9 cellular contexts compared by ENCODE assay signal in the genomic region with DNA sequence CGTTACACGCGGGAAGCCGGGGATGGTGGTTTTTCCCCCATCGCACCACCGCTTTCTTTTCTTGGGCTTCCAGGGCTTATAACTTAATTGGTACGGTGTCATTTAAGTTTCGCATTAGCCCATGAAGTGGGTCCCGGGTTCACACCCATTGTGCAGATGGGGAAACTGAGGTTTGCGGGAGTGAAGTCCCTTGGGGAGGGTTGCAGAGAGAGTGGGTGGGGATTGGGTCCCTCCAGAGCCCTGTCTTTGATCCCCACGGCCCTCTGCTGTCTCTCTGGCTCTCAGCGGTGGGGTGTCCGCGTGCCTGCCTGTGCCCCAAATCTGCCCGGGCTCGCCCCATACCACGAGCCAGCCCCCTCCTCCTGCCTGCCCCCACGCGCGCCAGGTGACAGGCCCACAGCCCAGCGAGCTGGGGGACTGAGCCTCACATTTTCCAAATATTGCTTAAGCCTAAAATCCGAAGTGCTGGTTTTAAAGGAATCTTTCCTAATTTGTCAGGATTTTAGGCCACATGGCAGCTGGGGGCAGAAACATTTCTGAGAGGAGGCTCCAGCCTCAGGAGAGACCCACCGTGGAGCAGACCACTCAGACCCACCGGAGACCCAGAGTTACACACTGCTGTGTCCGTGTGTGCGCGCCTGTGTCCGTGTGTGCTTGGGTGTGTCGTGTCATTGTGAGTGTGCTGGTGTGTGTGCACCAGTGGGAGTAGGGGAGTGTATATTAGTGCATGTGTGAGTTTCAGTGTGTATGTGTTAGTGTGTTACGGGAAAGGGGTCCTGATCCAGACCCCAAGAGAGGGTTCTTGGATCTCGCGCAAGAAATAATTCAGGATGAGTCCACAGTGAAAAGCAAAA.
DNase-seq lines count a peak whose midpoint lies in the region; TF ChIP-seq lines count a peak whose summit lies in the region.
"Had no signal": no experiment of that assay in that cellular context is flagged by ENCODE, and none has a peak within 500 bp of the region (broad histone marks: within the 10 kb centered on the region; RNA-seq: fewer than 3 reads in every experiment).

No MANE protein-coding gene starts in this region.

- H3K79me2 ChIP-seq in OCI-LY7 (ENCODE audit: insufficient read depth, low read depth, low read length) = no peaks in the 10 kb centered on the region

- H3K27me3 Mint-ChIP-seq in osteocyte (ENCODE audit: unreplicated experiment) = no peaks in the 10 kb centered on the region
- no peaks in the 10 kb centered on the region; the same call in 1 of the 2 replicates for H3K27me3 Mint-ChIP-seq in HFFc6 (ENCODE audit: insufficient read depth)

- CTCF ChIA-PET in A673 (lab: Charles Lee) = no interaction called here
- CTCF ChIA-PET in OCI-LY7 (lab: Charles Lee; ENCODE audit: unreplicated experiment) = no interaction called here

- H3K4me2 ChIP-seq in OCI-LY7 (ENCODE audit: low read length) = peak overlapping the region; percentile 64; the same call in 1 of the 2 replicates

- TF ChIP-seq CTCF in A673 (conservative IDR thresholded peaks at IDR 0.05; ENCODE audit: low read depth, low read length) (no peak), OCI-LY7 (conservative IDR thresholded peaks at IDR 0.05; ENCODE audit: low read length) (no peak), esophagus muscularis mucosa (IDR thresholded peaks at IDR 0.05) (no peak), osteocyte (IDR thresholded peaks at IDR 0.05) (no peak), HFFc6 (IDR thresholded peaks at IDR 0.05) (no peak)

- H3K4me1 ChIP-seq in A673 (ENCODE audit: insufficient read depth, low read length, poor library complexity, severe bottlenecking) (peaks cover 44% of the 10 kb centered on the region), OCI-LY7 (ENCODE audit: insufficient read depth, low read length, poor library complexity, severe bottlenecking) (peaks cover 35% of the 10 kb centered on the region), esophagus muscularis mucosa (peaks cover 39 to 71% (median 57%) of the 10 kb centered on the region in 4 donors)

- intact Hi-C loops in A673 (cut with micrococcal nuclease; ENCODE audit: unreplicated experiment) = loop anchor here (5.0 to 10.0 kb wide), 2 partner anchors 145 to 193 kb away; no protein-coding TSS in a partner anchor
- intact Hi-C loops in OCI-LY7 (cut with micrococcal nuclease; ENCODE audit: unreplicated experiment) = no loop called here
- intact Hi-C loops in esophagus muscularis mucosa (cut with DNase I) = loop anchor here (5.0 kb wide), 2 partner anchors 75 to 120 kb away; no protein-coding TSS in a partner anchor

- peak overlapping the region; percentile 12 for H3K27ac Mint-ChIP-seq in osteocyte (ENCODE audit: unreplicated experiment)
- H3K27ac Mint-ChIP-seq in HFFc6 = no peak overlapping the region

- H2AFZ ChIP-seq in OCI-LY7 (ENCODE audit: low read length) = no peak overlapping the region

- H3K36me3 ChIP-seq in A673 (ENCODE audit: insufficient read depth, low read length, poor library complexity, severe bottlenecking) (no peaks in the 10 kb centered on the region), OCI-LY7 (ENCODE audit: insufficient read depth, low read length) (no peaks in the 10 kb centered on the region), esophagus muscularis mucosa (no peaks in the 10 kb centered on the region)

- BruUV-seq in A673 (replicated peaks; lab: Mats Ljungman, UMichigan) (no TSS peak), OCI-LY7 (replicated peaks; lab: Mats Ljungman, UMichigan) (no TSS peak)

- H3K4me3 Mint-ChIP-seq in osteocyte (ENCODE audit: unreplicated experiment) = no peak overlapping the region
- H3K4me3 Mint-ChIP-seq in HFFc6 = no peak overlapping the region

- H3K27me3 ChIP-seq in A673 (replicated peaks; ENCODE audit: insufficient read depth, low read depth, low read length, poor library complexity) = no peaks in the 10 kb centered on the region
- H3K27me3 ChIP-seq in esophagus muscularis mucosa = no peaks in the 10 kb centered on the region

- peak overlapping the region; percentile 85 for H3K27ac ChIP-seq in A673 (ENCODE audit: low read depth, low read length, poor library complexity, severe bottlenecking)
- H3K27ac ChIP-seq in OCI-LY7 (ENCODE audit: low read depth, low read length, poor library complexity, severe bottlenecking) = no peak overlapping the region
- H3K27ac ChIP-seq in esophagus muscularis mucosa (replicated peaks in 1 of 4) = peak overlapping the region; percentile 75 to 92 (median 83)

- H3K9me2 ChIP-seq in OCI-LY7 (ENCODE audit: insufficient read depth, low read length) = no peaks in the 10 kb centered on the region

- H3K9me3 ChIP-seq in A673 (ENCODE audit: low read depth, low read length, poor library complexity, severe bottlenecking) (no peaks in the 10 kb centered on the region), OCI-LY7 (ENCODE audit: low read length) (no peaks in the 10 kb centered on the region), esophagus muscularis mucosa (no peaks in the 10 kb centered on the region)

- H3K4me3 ChIP-seq in A673 (ENCODE audit: low read depth, low read length, poor library complexity, severe bottlenecking) = peak overlapping the region; percentile 36
- no peak overlapping the region for H3K4me3 ChIP-seq in OCI-LY7 (ENCODE audit: low read depth, low read length, poor library complexity, severe bottlenecking)
- H3K4me3 ChIP-seq in esophagus muscularis mucosa = peak overlapping the region; percentile 44 to 55 (median 51)

- POLR2A ChIA-PET in A673 (lab: Charles Lee; ENCODE audit: low non-redundant PET) (no interaction called here), OCI-LY7 (lab: Charles Lee) (no interaction called here)

- no peak for TF ChIP-seq EP300 in esophagus muscularis mucosa (IDR thresholded peaks at IDR 0.05)

- H3K9me3 Mint-ChIP-seq in osteocyte (ENCODE audit: unreplicated experiment) (no peaks in the 10 kb centered on the region), HFFc6 (no peaks in the 10 kb centered on the region)

- no peak for TF ChIP-seq POLR2A in esophagus muscularis mucosa (IDR thresholded peaks at IDR 0.05; ENCODE audit: low read depth)

- DNase-seq in A673 (ENCODE audit: low spot score) (no peak), OCI-LY7 (ENCODE audit: low spot score) (no peak), esophagus muscularis mucosa (ENCODE audit: extremely low spot score) (no peak), osteocyte (ENCODE audit: extremely low spot score, unreplicated experiment) (no peak), GF-D8 (lab: John Stamatoyannopoulos, UW) (no peak), NCI-H1436 (lab: John Stamatoyannopoulos, UW) (no peak), HFFc6 (no peak)
- DNase-seq in central memory CD4-positive, alpha-beta T cell = no peak
- DNase-seq: PC-3 had no signal

- H3K4me1 Mint-ChIP-seq in osteocyte (ENCODE audit: unreplicated experiment) = peaks cover 47% of the 10 kb centered on the region
- H3K4me1 Mint-ChIP-seq in HFFc6 (ENCODE audit: low read depth) = peaks cover 39% of the 10 kb centered on the region

- H4K20me1 ChIP-seq in OCI-LY7 (ENCODE audit: insufficient read depth, low read length) = no peaks in the 10 kb centered on the region

- H3K36me3 Mint-ChIP-seq in osteocyte (ENCODE audit: unreplicated experiment) (no peaks in the 10 kb centered on the region), HFFc6 (ENCODE audit: low read depth) (no peaks in the 10 kb centered on the region)

- WGBS in esophagus muscularis mucosa = 75% methylated on average over 32 of the region's 32 CpGs
